ENCODE assay signal across 27 cellular contexts in the genomic region with DNA sequence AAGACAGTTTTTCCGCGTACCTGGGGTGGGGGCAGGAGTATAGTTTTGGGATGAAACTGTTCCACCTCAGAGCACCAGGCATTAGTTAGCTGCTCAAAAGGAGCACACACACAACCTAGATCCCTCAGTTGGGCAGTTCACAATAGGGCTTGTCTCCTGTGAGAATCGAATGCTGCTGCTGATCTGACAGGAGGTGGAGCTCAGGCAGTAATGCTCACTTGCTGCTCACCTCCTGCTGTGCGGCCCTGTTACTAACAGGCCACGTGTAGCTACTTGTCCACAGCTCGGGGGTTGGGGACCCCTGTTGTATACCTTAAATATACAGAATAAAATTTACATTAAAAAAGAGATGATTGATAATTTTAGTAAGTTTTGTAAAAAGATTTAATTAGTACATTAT.
DNase-seq lines count a peak whose midpoint lies in the region; ATAC-seq, FAIRE-seq and TF ChIP-seq lines count a peak whose summit lies in the region.
"Had no signal": no experiment of that assay in that cellular context is flagged by ENCODE, and none has a peak within 500 bp of the region (broad histone marks: within the 10 kb centered on the region; RNA-seq: fewer than 3 reads in every experiment).

No MANE protein-coding gene starts in this region.

- H3K9me3 ChIP-seq in SK-N-SH (no peaks in the 10 kb centered on the region), RWPE2 (ENCODE audit: severe bottlenecking) (no peaks in the 10 kb centered on the region), endothelial cell of umbilical vein (replicated peaks; ENCODE audit: control insufficient read depth, insufficient read depth, low read length) (no peaks in the 10 kb centered on the region)
- H3K9me3 ChIP-seq: HAP-1, neutrophil, thoracic aorta, vagina had no signal

- POLR2A ChIA-PET in SK-N-SH (lab: Yijun Ruan, JAX) (no interaction called here), endothelial cell of umbilical vein (lab: Charles Lee) (no interaction called here)

- H3K9ac ChIP-seq in SK-N-SH (no peak overlapping the region), endothelial cell of umbilical vein (replicated peaks; ENCODE audit: extremely low read depth, insufficient read depth, low read length) (no peak overlapping the region)

- no TSS peak for BruUV-seq in endothelial cell of umbilical vein (replicated peaks; lab: Mats Ljungman, UMichigan)

- H3K4me1 ChIP-seq in SK-N-SH (ENCODE audit: control insufficient read depth in 1 of 2, insufficient read depth in 2 of 2, low read depth in 1 of 2, low read length in 1 of 2) (peaks cover 3 to 37% of the 10 kb centered on the region in 2 experiments; a peak in 2 of 4 replicates), RWPE2 (ENCODE audit: insufficient read depth, poor library complexity, severe bottlenecking) (peaks cover 38% of the 10 kb centered on the region), endothelial cell of umbilical vein (ENCODE audit: control insufficient read depth, extremely low read depth, insufficient read depth, low read length) (peaks cover 49% of the 10 kb centered on the region)
- H3K4me1 ChIP-seq: HAP-1 had no signal

- dilution Hi-C loops in endothelial cell of umbilical vein (cut with MboI; ENCODE audit: extremely low pct_ligation_motif_present, low sequenced_read_pairs): no loop called here

- H3K9me1 ChIP-seq in endothelial cell of umbilical vein (replicated peaks; ENCODE audit: control insufficient read depth, extremely low read depth, insufficient read depth, low read length): no peaks in the 10 kb centered on the region

- no peak for TF ChIP-seq EP300 in SK-N-SH (IDR thresholded peaks at IDR 0.05; ENCODE audit: borderline replicate concordance in 1 of 2, low read depth in 1 of 2, low read length in 1 of 2)

- ATAC-seq in SK-N-SH treated with all-trans-retinoic acid at 6 μM for 48 hours (no peak), RWPE2 (ENCODE audit: low read depth) (no peak), GM19023 (IDR thresholded peaks at IDR 0.05; ENCODE audit: unreplicated experiment) (no peak)
- ATAC-seq: activated naive CD4-positive, alpha-beta T cell treated with anti-CD3 and anti-CD28 coated beads, Interleukin-2, amount 50 U/mL, for 72 hours; stimulated activated memory B cell treated with anti-CD40 and anti-IgM and Interleukin-4, amounts not matched to agents 10 μg/mL and 1 μg/mL and 100 μg/mL, for 72 hours had no signal

- intact Hi-C loops in endothelial cell of umbilical vein (cut with micrococcal nuclease): loop anchor here (5.0 kb wide), 1 partner anchor 42 kb away; no protein-coding TSS in a partner anchor

- no peaks in the 10 kb centered on the region for H3K9me2 ChIP-seq in SK-N-SH

- H3K27ac ChIP-seq in SK-N-SH (ENCODE audit: low read depth in 2 of 2, low read length in 1 of 2): peak overlapping the region in 1 of 2 experiments; percentile 44; a peak in 2 of 4 replicates
- peak overlapping the region; percentile 13 for H3K27ac ChIP-seq in RWPE2 (ENCODE audit: poor library complexity, severe bottlenecking)
- peak overlapping the region; percentile 7 for H3K27ac ChIP-seq in endothelial cell of umbilical vein (ENCODE audit: insufficient read depth, low read depth, low read length)
- H3K27ac ChIP-seq: neutrophil, thoracic aorta, vagina had no signal

- H3K4me3 ChIP-seq in SK-N-SH (ENCODE audit: low read depth in 2 of 2, low read length in 1 of 2): no peak overlapping the region
- H3K4me3 ChIP-seq in RWPE2 (ENCODE audit: severe bottlenecking): no peak overlapping the region
- H3K4me3 ChIP-seq in endothelial cell of umbilical vein (replicated peaks in 1 of 3; ENCODE audit: insufficient read depth in 1 of 3, low read depth in 1 of 3, low read length in 3 of 3): no peak overlapping the region
- H3K4me3 ChIP-seq: HAP-1, lung, thoracic aorta, vagina had no signal

- H3K27me3 ChIP-seq in SK-N-SH (ENCODE audit: insufficient read depth) (no peaks in the 10 kb centered on the region), RWPE2 (ENCODE audit: insufficient read depth, poor library complexity, severe bottlenecking) (no peaks in the 10 kb centered on the region), endothelial cell of umbilical vein (ENCODE audit: control insufficient read depth in 2 of 2, insufficient read depth in 2 of 2, low read length in 2 of 2) (no peaks in the 10 kb centered on the region)
- H3K27me3 ChIP-seq: vagina had no signal

- H3K36me3 ChIP-seq in SK-N-SH (replicated peaks in 1 of 2; ENCODE audit: control insufficient read depth in 1 of 2, insufficient read depth in 2 of 2, low read length in 1 of 2) (no peaks in the 10 kb centered on the region), RWPE2 (ENCODE audit: low read depth) (no peaks in the 10 kb centered on the region), endothelial cell of umbilical vein (ENCODE audit: control insufficient read depth in 2 of 2, extremely low read depth in 1 of 2, insufficient read depth in 2 of 2, low read length in 2 of 2) (no peaks in the 10 kb centered on the region)
- H3K36me3 ChIP-seq: HAP-1, neutrophil, thoracic aorta, vagina had no signal

- H3F3A ChIP-seq in SK-N-SH (replicated peaks; ENCODE audit: insufficient read depth): peaks cover 36% of the 10 kb centered on the region

- no peak for FAIRE-seq in endothelial cell of umbilical vein (lab: Jason Lieb, UNC)
- FAIRE-seq: D721Med, frontal cortex, small intestine had no signal

- H3K79me2 ChIP-seq in SK-N-SH (ENCODE audit: insufficient read depth): no peaks in the 10 kb centered on the region
- H3K79me2 ChIP-seq in endothelial cell of umbilical vein (ENCODE audit: control insufficient read depth, insufficient read depth, low read length): no peaks in the 10 kb centered on the region

- CTCF ChIA-PET in SK-N-SH (lab: Yijun Ruan, JAX): interaction anchor here (1.4 to 2.2 kb wide), 3 partner anchors 10 to 40 kb away, joined by 3 to 6 read pairs (median 5); no protein-coding TSS in a partner anchor
- CTCF ChIA-PET in endothelial cell of umbilical vein (lab: Charles Lee): interaction anchor here (1.8 to 4.0 kb wide), 3 partner anchors 11 to 40 kb away, joined by 5 to 28 read pairs (median 13); no protein-coding TSS in a partner anchor

- no peak for DNase-seq in SK-N-SH
- DNase-seq in RWPE2 (ENCODE audit: low spot score): no peak
- DNase-seq in endothelial cell of umbilical vein (ENCODE audit: low read depth, low spot score): no peak
- DNase-seq in retina: peak; percentile 51
- no peak for DNase-seq in stimulated activated CD4-positive, alpha-beta T cell treated with anti-CD3 and anti-CD28 coated beads, Interleukin-12 subunit alpha, Interleukin-12 subunit beta, amount 100 ng/mL, for 4 hours
- no peak for DNase-seq in UCSD-AML1 (lab: John Stamatoyannopoulos, UW; ENCODE audit: unreplicated experiment)
- DNase-seq: activated CD4-positive, alpha-beta T cell treated with anti-CD3 and anti-CD28 coated beads, Interleukin-2, amount 10 ng/mL, durations not matched to agents 7 days and 5 days; aorta; cerebellar nuclear complex; effector CD4-positive, alpha-beta T cell; hippocampal formation; islet precursor cell; NCI-H1048; NCI-H2107; small intestine; T-helper 1 cell had no signal

- H4K20me1 ChIP-seq in SK-N-SH (ENCODE audit: insufficient read depth) (no peaks in the 10 kb centered on the region), endothelial cell of umbilical vein (replicated peaks; ENCODE audit: control insufficient read depth, extremely low read depth, insufficient read depth, low read length) (no peaks in the 10 kb centered on the region)

- 0 out of 2 replicates have a peak overlapping the region, but pooled peaks have one; percentile 27 for H3K4me2 ChIP-seq in SK-N-SH
- no peak overlapping the region for H3K4me2 ChIP-seq in endothelial cell of umbilical vein (ENCODE audit: insufficient read depth, low read length)

- no peak for TF ChIP-seq POLR2A in endothelial cell of umbilical vein (IDR thresholded peaks at IDR 0.05; ENCODE audit: low read depth, low read length)

- TF ChIP-seq CTCF in SK-N-SH (IDR thresholded peaks at IDR 0.05): no peak
- TF ChIP-seq CTCF in RWPE2 (IDR thresholded peaks at IDR 0.05; ENCODE audit: poor library complexity, severe bottlenecking): no peak
- TF ChIP-seq CTCF in endothelial cell of umbilical vein (IDR thresholded peaks at IDR 0.05; ENCODE audit: extremely low read depth in 1 of 2, insufficient read depth in 1 of 2, low read depth in 1 of 2, low read length in 2 of 2): no peak

- H2AFZ ChIP-seq in SK-N-SH (ENCODE audit: low read depth) (no peak overlapping the region), endothelial cell of umbilical vein (ENCODE audit: low read depth, low read length) (peak overlapping the region; percentile 39)

- TF ChIP-seq RAD21 in SK-N-SH (IDR thresholded peaks at IDR 0.05; ENCODE audit: low read length): no peak

- WGBS in SK-N-SH (ENCODE audit: low lambda C conversion rate): 78% methylated on average over 6 of the region's 6 CpGs

TF ChIP-seq in SK-N-SH, 30 proteins besides CTCF, POLR2A, EP300 and RAD21 (continues in another document):
- TF ChIP-seq FOXJ3 (CRISPR knock-in tag; IDR thresholded peaks at IDR 0.05): no peak
- no peak for TF ChIP-seq TCF12 (IDR thresholded peaks at IDR 0.05)
- TF ChIP-seq JUND (IDR thresholded peaks at IDR 0.05): no peak

TF ChIP-seq in SK-N-SH treated with all-trans-retinoic acid at 6 μM for 48 hours, 23 proteins besides CTCF, POLR2A, EP300 and RAD21 (continues in another document):
- TF ChIP-seq BACH2 (CRISPR knock-in tag; IDR thresholded peaks at IDR 0.05; ENCODE audit: borderline replicate concordance): no peak

TF ChIP-seq in endothelial cell of umbilical vein, 7 proteins besides CTCF, POLR2A, EP300 and RAD21:
- TF ChIP-seq POLR2AphosphoS5 (IDR thresholded peaks at IDR 0.05; ENCODE audit: insufficient read depth, low read depth, low read length): no peak
- TF ChIP-seq FOS (IDR thresholded peaks at IDR 0.05; ENCODE audit: borderline replicate concordance, insufficient read depth, low read length): no peak
- no peak for TF ChIP-seq JUN (IDR thresholded peaks at IDR 0.05; ENCODE audit: borderline replicate concordance, insufficient read depth, insufficient read length, low read depth)
- TF ChIP-seq, protein P1, sequence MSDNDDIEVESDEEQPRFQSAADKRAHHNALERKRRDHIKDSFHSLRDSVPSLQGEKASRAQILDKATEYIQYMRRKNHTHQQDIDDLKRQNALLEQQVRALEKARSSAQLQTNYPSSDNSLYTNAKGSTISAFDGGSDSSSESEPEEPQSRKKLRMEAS (IDR thresholded peaks at IDR 0.05; ENCODE audit: insufficient read depth, insufficient read length): no peak
- no peak for TF ChIP-seq GATA2 (IDR thresholded peaks at IDR 0.05; ENCODE audit: insufficient read depth, insufficient read length, low read depth, low read length)
- no peak for TF ChIP-seq EZH2 (IDR thresholded peaks at IDR 0.05; ENCODE audit: borderline replicate concordance, low read depth, low read length, severe bottlenecking)
- no peak for TF ChIP-seq MYC (IDR thresholded peaks at IDR 0.05; ENCODE audit: low read depth, low read length)
